ENCODE assay signal across 20 cellular contexts in genomic region chr15:64581408-64581761, GRCh38.
"Had no signal": no experiment of that assay in that cellular context is flagged by ENCODE, and none has a peak within 500 bp of the region (broad histone marks: within the 10 kb centered on the region; RNA-seq: fewer than 3 reads in every experiment).

No MANE protein-coding gene starts in this region.

- H3K4me3 Mint-ChIP-seq: activated CD4-positive, alpha-beta T cell treated with anti-CD3 and anti-CD28 coated beads, Interleukin-2, amount 10 ng/mL, durations not matched to agents 7 days and 5 days; activated CD8-positive, alpha-beta T cell treated with anti-CD3 and anti-CD28 coated beads for 36 hours; activated T-helper 17 cell treated with anti-CD3 and anti-CD28 coated beads, Interleukin-2, amount 50 U/mL, for 72 hours; nephron progenitor cell; stimulated activated naive CD8-positive, alpha-beta T cell treated with anti-CD3 and anti-CD28 coated beads, Interleukin-15, Interleukin-2, amounts not matched to agents 100 ng/mL and 50 ng/mL, for 24 hours had no signal

- H3K4me1 ChIP-seq: breast epithelium, colonic mucosa, pancreas had no signal

- H3K4me3 ChIP-seq: breast epithelium, colonic mucosa, esophagus muscularis mucosa, left lung, pancreas, suprapubic skin, tibial nerve had no signal

- H3K9me3 Mint-ChIP-seq: activated T-helper 17 cell treated with anti-CD3 and anti-CD28 coated beads, Interleukin-2, amount 50 U/mL, for 72 hours had no signal

- DNase-seq: activated CD4-positive, alpha-beta T cell treated with anti-CD3 and anti-CD28 coated beads, Interleukin-2, amount 10 ng/mL, durations not matched to agents 7 days and 5 days; activated CD4-positive, CD25-positive, alpha-beta regulatory T cell treated with anti-CD3 and anti-CD28 coated beads, Interleukin-2, amount 50 U/mL, for 72 hours; activated CD8-positive, alpha-beta T cell treated with anti-CD3 and anti-CD28 coated beads for 36 hours; amniotic stem cell; colonic mucosa; left lung; midbrain; nephron progenitor cell; pancreas; right cardiac atrium; stimulated activated CD4-positive, alpha-beta T cell treated with anti-CD3 and anti-CD28 coated beads, Interleukin-1b, Interleukin-23, amount 100 ng/mL, for 48 hours; SW 1271; WERI-Rb-1 had no signal

- H3K9me3 ChIP-seq: colonic mucosa, pancreas had no signal

- ATAC-seq: activated CD8-positive, alpha-beta T cell treated with anti-CD3 and anti-CD28 coated beads for 36 hours; activated naive CD4-positive, alpha-beta T cell treated with anti-CD3 and anti-CD28 coated beads, Interleukin-2, amount 50 U/mL, for 72 hours; activated T-helper 17 cell treated with anti-CD3 and anti-CD28 coated beads, Interleukin-2, amount 50 U/mL, for 72 hours had no signal

- H3K36me3 ChIP-seq: breast epithelium, colonic mucosa, esophagus muscularis mucosa, left lung, pancreas, suprapubic skin had no signal

- H3K27ac ChIP-seq: breast epithelium, colonic mucosa, esophagus muscularis mucosa, left lung, pancreas, suprapubic skin, tibial nerve, WERI-Rb-1 had no signal

- H3K27ac Mint-ChIP-seq: activated CD4-positive, alpha-beta T cell treated with anti-CD3 and anti-CD28 coated beads, Interleukin-2, amount 10 ng/mL, durations not matched to agents 7 days and 5 days; activated CD8-positive, alpha-beta T cell treated with anti-CD3 and anti-CD28 coated beads for 36 hours; activated T-helper 17 cell treated with anti-CD3 and anti-CD28 coated beads, Interleukin-2, amount 50 U/mL, for 72 hours; stimulated activated naive CD8-positive, alpha-beta T cell treated with anti-CD3 and anti-CD28 coated beads, Interleukin-15, Interleukin-2, amounts not matched to agents 100 ng/mL and 50 ng/mL, for 24 hours had no signal

- H3K27me3 ChIP-seq: breast epithelium, colonic mucosa, esophagus muscularis mucosa, left lung, pancreas, suprapubic skin, tibial nerve had no signal

- H3K27me3 Mint-ChIP-seq: activated CD4-positive, alpha-beta T cell treated with anti-CD3 and anti-CD28 coated beads, Interleukin-2, amount 10 ng/mL, durations not matched to agents 7 days and 5 days; activated CD8-positive, alpha-beta T cell treated with anti-CD3 and anti-CD28 coated beads for 36 hours; activated T-helper 17 cell treated with anti-CD3 and anti-CD28 coated beads, Interleukin-2, amount 50 U/mL, for 72 hours; stimulated activated naive CD8-positive, alpha-beta T cell treated with anti-CD3 and anti-CD28 coated beads, Interleukin-15, Interleukin-2, amounts not matched to agents 100 ng/mL and 50 ng/mL, for 24 hours had no signal
